8 cellular contexts compared by ENCODE assay signal in genomic region chr6:149925974-149926777, GRCh38. TPM values are rescaled to one million over a fixed set of nuclear protein-coding genes. Genes with fewer than 3 reads are reported as not detected.
DNase-seq lines count a peak whose midpoint lies in the region; ATAC-seq and TF ChIP-seq lines count a peak whose summit lies in the region.

No MANE protein-coding gene starts in this region.

- H3K4me1 ChIP-seq in SJSA1 (replicated peaks): peaks cover 15% of the 10 kb centered on the region
- H3K4me1 ChIP-seq in osteoblast (ENCODE audit: insufficient read depth, low read length): peaks cover 7% of the 10 kb centered on the region
- peaks cover 4 to 14% of the 10 kb centered on the region in 2 donors for H3K4me1 ChIP-seq in thoracic aorta (ENCODE audit: control insufficient read depth in 1 of 2, low read depth in 2 of 2)

- no peak for DNase-seq in GM12864 (ENCODE audit: low read depth)
- DNase-seq in Kasumi-1 (lab: John Stamatoyannopoulos, UW): peak; percentile 77 to 83
- peak; percentile 82 to 89 for DNase-seq in SJSA1 (ENCODE audit: low read depth in 1 of 2, low spot score in 2 of 2)
- peak; percentile 80 for DNase-seq in activated naive CD4-positive, alpha-beta T cell treated with Interleukin-2 at 50 U/mL for 16 hours
- DNase-seq in glomerular visceral epithelial cell (ENCODE audit: extremely low spot score): peak; percentile 80
- DNase-seq in osteoblast (ENCODE audit: insufficient read length, low spot score, missing footprints): peak; percentile 71
- peak; percentile 82 for DNase-seq in thoracic aorta (ENCODE audit: low spot score)

- H3K36me3 ChIP-seq in SJSA1: no peaks in the 10 kb centered on the region
- no peaks in the 10 kb centered on the region for H3K36me3 ChIP-seq in osteoblast (ENCODE audit: insufficient read depth, low read length)
- H3K36me3 ChIP-seq in thoracic aorta: no peaks in the 10 kb centered on the region

- no peaks in the 10 kb centered on the region for H4K20me1 ChIP-seq in osteoblast (ENCODE audit: insufficient read depth, low read length)

- H3K9me3 ChIP-seq in SJSA1 (replicated peaks) (no peaks in the 10 kb centered on the region), osteoblast (ENCODE audit: low read depth, low read length) (no peaks in the 10 kb centered on the region), thoracic aorta (no peaks in the 10 kb centered on the region)

- H3K27ac ChIP-seq in SJSA1 (no peak overlapping the region), osteoblast (ENCODE audit: low read depth, low read length) (peak overlapping the region; percentile 58), thoracic aorta (no peak overlapping the region)

- H3K4me3 ChIP-seq in GM12864 (ENCODE audit: low read depth, low read length): no peak overlapping the region
- H3K4me3 ChIP-seq in SJSA1: peak overlapping the region; percentile 18
- peak overlapping the region; percentile 78 for H3K4me3 ChIP-seq in osteoblast (ENCODE audit: insufficient read depth, low read length)
- H3K4me3 ChIP-seq in thoracic aorta: peak overlapping the region; percentile 80

- ATAC-seq in thoracic aorta (ENCODE audit: insufficient number of reproducible peaks, low FRiP score, low read depth) (peak; percentile 73), HG03521 (IDR thresholded peaks at IDR 0.05; ENCODE audit: unreplicated experiment) (no peak)

- peaks cover 22% of the 10 kb centered on the region for H3K27me3 ChIP-seq in SJSA1 (replicated peaks)
- H3K27me3 ChIP-seq in osteoblast (ENCODE audit: insufficient read depth, low read length): peaks cover 22% of the 10 kb centered on the region
- H3K27me3 ChIP-seq in thoracic aorta (replicated peaks; ENCODE audit: insufficient read depth): no peaks in the 10 kb centered on the region

- H2AFZ ChIP-seq in osteoblast (ENCODE audit: low read length): peak overlapping the region; percentile 94

- peak overlapping the region; percentile 95 for H3K4me2 ChIP-seq in osteoblast (ENCODE audit: insufficient read depth, low read length)

- peak; percentile 80 for TF ChIP-seq CTCF in GM12864 (IDR thresholded peaks at IDR 0.05; ENCODE audit: low read depth, low read length, missing control alignments)
- peak; percentile 89 for TF ChIP-seq CTCF in osteoblast (IDR thresholded peaks at IDR 0.05; ENCODE audit: extremely low read depth, low read depth, low read length)
- peak; percentile 96 for TF ChIP-seq CTCF in thoracic aorta (IDR thresholded peaks at IDR 0.05)

- H3K79me2 ChIP-seq in osteoblast (ENCODE audit: insufficient read depth, low read length): no peaks in the 10 kb centered on the region

RNA-seq across cellular contexts. Expression of gene RAET1G, which starts 3.3 kb away (rescaled TPM):
- 0.16 and 0.68 TPM in 2 replicates for total RNA-seq in SJSA1 (2014; rRNA removed; shearing (Covaris generic))
- 1.5 and 1.8 TPM in 2 replicates for total RNA-seq in osteoblast
- total RNA-seq in thoracic aorta: not detected

RNA-seq across cellular contexts. Expression of gene ULBP2, which starts 15.6 kb away (rescaled TPM):
- 12.2 and 19.7 TPM in 2 replicates for total RNA-seq in SJSA1 (2014; rRNA removed; shearing (Covaris generic))
- 2.5 and 3.2 TPM in 2 replicates for total RNA-seq in osteoblast
- total RNA-seq in thoracic aorta: under 1 TPM in 1 of 2 donors, not detected in 1; 0.41 TPM

RNA-seq across cellular contexts. Expression of gene RAET1E, which starts 28.3 kb away (rescaled TPM):
- 0.28 TPM in 1 of 2 replicates, not detected in the other for total RNA-seq in SJSA1 (2014; rRNA removed; shearing (Covaris generic))
- total RNA-seq in osteoblast (0.36 and 0.88 TPM in 2 replicates), thoracic aorta (not detected)

RNA-seq across cellular contexts. Expression of gene ULBP1, which starts 37.6 kb away (rescaled TPM):
- 0.03 TPM in 1 of 2 replicates, not detected in the other for total RNA-seq in SJSA1 (2014; rRNA removed; shearing (Covaris generic))
- total RNA-seq in osteoblast (0.72 and 0.88 TPM in 2 replicates), thoracic aorta (under 1 TPM in 1 of 2 donors, not detected in 1; 0.14 TPM)
